Comparison of ENCODE assay signal across 32 cellular contexts in the genomic region with DNA sequence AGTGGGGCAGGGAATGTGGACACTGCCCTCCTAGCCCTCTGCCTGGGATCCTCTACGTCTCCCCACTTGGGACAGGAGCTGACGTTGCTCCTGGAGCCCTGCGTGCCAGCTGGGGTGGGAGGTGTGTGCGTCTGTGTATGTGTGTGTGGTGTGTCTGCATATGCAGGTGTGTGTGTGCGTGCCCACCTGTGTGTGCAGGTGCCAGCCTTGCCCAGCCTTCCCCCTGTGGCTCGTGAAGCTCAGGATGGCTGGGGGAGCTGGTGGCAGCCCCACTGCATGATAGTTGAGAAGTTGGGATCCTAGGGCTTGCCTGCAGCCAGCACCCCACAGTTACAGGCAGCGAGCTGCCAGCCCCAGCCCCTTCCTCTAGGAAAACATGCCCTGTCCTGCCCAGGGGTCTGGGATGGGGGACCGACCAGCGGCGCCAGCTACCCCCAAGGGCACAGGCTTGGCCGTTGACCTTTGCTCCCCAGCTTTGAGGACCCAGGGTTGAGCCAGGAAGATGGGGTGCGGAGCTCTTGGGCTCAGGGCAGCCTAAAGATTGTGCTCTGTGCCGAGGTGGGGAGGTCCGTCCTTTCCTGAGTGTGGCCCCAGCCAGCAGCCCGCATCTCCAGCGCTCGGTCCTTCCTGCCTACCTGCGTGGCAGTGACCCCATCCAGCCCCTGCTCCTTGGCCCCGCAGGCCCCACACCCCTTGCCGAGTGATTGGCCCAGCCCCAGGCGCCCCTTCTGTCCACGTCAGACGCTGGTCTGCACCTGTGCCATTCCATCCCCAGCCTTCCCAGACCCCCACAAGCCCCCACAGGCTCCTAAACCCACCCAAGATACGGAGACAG. TPM values are rescaled to one million over a fixed set of nuclear protein-coding genes. Genes with fewer than 3 reads are reported as not detected.
"Had no signal": no experiment of that assay in that cellular context is flagged by ENCODE, and none has a peak within 500 bp of the region (broad histone marks: within the 10 kb centered on the region; RNA-seq: fewer than 3 reads in every experiment).

No MANE protein-coding gene starts in this region.

- H3K27ac ChIP-seq: brain microvascular endothelial cell, coronary artery, heart left ventricle had no signal

- H3K27ac Mint-ChIP-seq: activated CD4-positive, alpha-beta memory T cell treated with anti-CD3 and anti-CD28 coated beads, Interleukin-2, amount 10 ng/mL, durations not matched to agents 7 days and 5 days; activated CD4-positive, alpha-beta T cell treated with anti-CD3 and anti-CD28 coated beads for 36 hours; activated CD4-positive, alpha-beta T cell treated with anti-CD3 and anti-CD28 coated beads, Interleukin-2, amount 10 ng/mL, durations not matched to agents 7 days and 5 days; activated naive CD8-positive, alpha-beta T cell; activated T-helper 17 cell treated with anti-CD3 and anti-CD28 coated beads, Interleukin-2, amount 50 U/mL, for 72 hours; dendritic cell treated with granulocyte-macrophage colony-stimulating factor and Interleukin-4, amounts not matched to agents 40 ng/mL and 50 ng/mL, for 4 days; endodermal cell; T-helper 17 cell; T-helper 2 cell treated with Interferon-gamma antibody and Interleukin-4, amounts not matched to agents 5 μg/mL and 100 μg/mL, for 36 hours had no signal

- H3K4me3 ChIP-seq: coronary artery, heart left ventricle had no signal

- H3K9me3 ChIP-seq: heart left ventricle had no signal

- DNase-seq: activated CD4-positive, alpha-beta memory T cell treated with anti-CD3 and anti-CD28 coated beads, Interleukin-2, amount 10 ng/mL, durations not matched to agents 7 days and 5 days; activated CD4-positive, alpha-beta T cell treated with anti-CD3 and anti-CD28 coated beads for 36 hours; activated CD4-positive, alpha-beta T cell treated with anti-CD3 and anti-CD28 coated beads, Interleukin-2, amount 10 ng/mL, durations not matched to agents 7 days and 5 days; activated CD4-positive, alpha-beta T cell treated with anti-CD3 and anti-CD28 coated beads, Interleukin-2, amount 50 U/mL, for 4 hours; activated CD4-positive, CD25-positive, alpha-beta regulatory T cell; activated CD4-positive, CD25-positive, alpha-beta regulatory T cell treated with anti-CD3 and anti-CD28 coated beads, Interleukin-2, amount 50 U/mL, for 72 hours; activated effector memory CD4-positive, alpha-beta T cell treated with Interleukin-2 at 50 U/mL for 16 hours; activated gamma-delta T cell treated with Interleukin-2 at 50 U/mL for 16 hours; activated naive CD4-positive, alpha-beta T cell treated with anti-CD3 and anti-CD28 coated beads, Interleukin-2, amount 50 U/mL, for 16 hours; activated naive CD4-positive, alpha-beta T cell treated with Interleukin-2 at 50 U/mL for 16 hours; activated T-cell treated with anti-CD3 and anti-CD28 coated beads, Interleukin-2, amount 50 U/mL, for 4 hours; amniotic stem cell; anterior cingulate cortex; brain microvascular endothelial cell; dorsolateral prefrontal cortex; effector memory CD4-positive, alpha-beta T cell; endodermal cell; foreskin fibroblast; heart left ventricle; T-helper 1 cell; T-helper 17 cell; T1000 had no signal

- H3K36me3 ChIP-seq: brain microvascular endothelial cell, heart left ventricle had no signal

- H3K4me1 Mint-ChIP-seq: activated CD4-positive, alpha-beta memory T cell treated with anti-CD3 and anti-CD28 coated beads, Interleukin-2, amount 10 ng/mL, durations not matched to agents 7 days and 5 days; activated CD4-positive, alpha-beta T cell treated with anti-CD3 and anti-CD28 coated beads for 36 hours; activated CD4-positive, alpha-beta T cell treated with anti-CD3 and anti-CD28 coated beads, Interleukin-2, amount 10 ng/mL, durations not matched to agents 7 days and 5 days; activated T-helper 17 cell treated with anti-CD3 and anti-CD28 coated beads, Interleukin-2, amount 50 U/mL, for 72 hours; central memory CD8-positive, alpha-beta T cell; endodermal cell; T-helper 17 cell had no signal

- H3K9me3 Mint-ChIP-seq: activated CD4-positive, alpha-beta memory T cell treated with anti-CD3 and anti-CD28 coated beads, Interleukin-2, amount 10 ng/mL, durations not matched to agents 7 days and 5 days; activated CD4-positive, alpha-beta T cell treated with anti-CD3 and anti-CD28 coated beads, Interleukin-2, amount 10 ng/mL, durations not matched to agents 7 days and 5 days; activated T-cell treated with anti-CD3 and anti-CD28 coated beads, Interleukin-2, amount 50 U/mL, for 4 hours; activated T-helper 17 cell treated with anti-CD3 and anti-CD28 coated beads, Interleukin-2, amount 50 U/mL, for 72 hours; central memory CD8-positive, alpha-beta T cell; dendritic cell treated with granulocyte-macrophage colony-stimulating factor and Interleukin-4, amounts not matched to agents 40 ng/mL and 50 ng/mL, for 4 days; T-helper 2 cell treated with Interferon-gamma antibody and Interleukin-4, amounts not matched to agents 5 μg/mL and 100 μg/mL, for 36 hours had no signal

- H3K27me3 Mint-ChIP-seq: activated CD4-positive, alpha-beta memory T cell treated with anti-CD3 and anti-CD28 coated beads, Interleukin-2, amount 10 ng/mL, durations not matched to agents 7 days and 5 days; activated CD4-positive, alpha-beta T cell treated with anti-CD3 and anti-CD28 coated beads for 36 hours; activated CD4-positive, alpha-beta T cell treated with anti-CD3 and anti-CD28 coated beads, Interleukin-2, amount 10 ng/mL, durations not matched to agents 7 days and 5 days; activated naive CD8-positive, alpha-beta T cell; activated T-helper 17 cell treated with anti-CD3 and anti-CD28 coated beads, Interleukin-2, amount 50 U/mL, for 72 hours; central memory CD8-positive, alpha-beta T cell had no signal

- FAIRE-seq: astrocyte, bronchial epithelial cell, frontal cortex had no signal

- H3K4me1 ChIP-seq: heart left ventricle had no signal

- H3K36me3 Mint-ChIP-seq: activated naive CD8-positive, alpha-beta T cell had no signal

- H3K27me3 ChIP-seq: dorsolateral prefrontal cortex had no signal

- ATAC-seq: activated CD4-positive, alpha-beta T cell treated with anti-CD3 and anti-CD28 coated beads for 36 hours; activated T-cell treated with anti-CD3 and anti-CD28 coated beads, Interleukin-2, amount 50 U/mL, for 4 hours; activated T-helper 17 cell treated with anti-CD3 and anti-CD28 coated beads, Interleukin-2, amount 50 U/mL, for 72 hours; esophagus mucosa; heart left ventricle; T-helper 17 cell had no signal

- H3K4me3 Mint-ChIP-seq: activated CD4-positive, alpha-beta memory T cell treated with anti-CD3 and anti-CD28 coated beads, Interleukin-2, amount 10 ng/mL, durations not matched to agents 7 days and 5 days; activated CD4-positive, alpha-beta T cell treated with anti-CD3 and anti-CD28 coated beads for 36 hours; activated CD4-positive, alpha-beta T cell treated with anti-CD3 and anti-CD28 coated beads, Interleukin-2, amount 10 ng/mL, durations not matched to agents 7 days and 5 days; activated naive CD8-positive, alpha-beta T cell; activated T-cell treated with anti-CD3 and anti-CD28 coated beads, Interleukin-2, amount 50 U/mL, for 4 hours; activated T-helper 17 cell treated with anti-CD3 and anti-CD28 coated beads, Interleukin-2, amount 50 U/mL, for 72 hours; central memory CD8-positive, alpha-beta T cell; dendritic cell treated with granulocyte-macrophage colony-stimulating factor and Interleukin-4, amounts not matched to agents 40 ng/mL and 50 ng/mL, for 4 days; endodermal cell; T-helper 17 cell; T-helper 2 cell treated with Interferon-gamma antibody and Interleukin-4, amounts not matched to agents 5 μg/mL and 100 μg/mL, for 36 hours had no signal

RNA-seq across cellular contexts. Expression of a gene that starts 15.7 kb away (rescaled TPM):
- total RNA-seq: activated CD4-positive, alpha-beta T cell treated with anti-CD3 and anti-CD28 coated beads, Interleukin-2, amount 10 ng/mL, durations not matched to agents 7 days and 5 days; bronchial epithelial cell had no signal
